19 cellular contexts compared by ENCODE assay signal in the genomic region with DNA sequence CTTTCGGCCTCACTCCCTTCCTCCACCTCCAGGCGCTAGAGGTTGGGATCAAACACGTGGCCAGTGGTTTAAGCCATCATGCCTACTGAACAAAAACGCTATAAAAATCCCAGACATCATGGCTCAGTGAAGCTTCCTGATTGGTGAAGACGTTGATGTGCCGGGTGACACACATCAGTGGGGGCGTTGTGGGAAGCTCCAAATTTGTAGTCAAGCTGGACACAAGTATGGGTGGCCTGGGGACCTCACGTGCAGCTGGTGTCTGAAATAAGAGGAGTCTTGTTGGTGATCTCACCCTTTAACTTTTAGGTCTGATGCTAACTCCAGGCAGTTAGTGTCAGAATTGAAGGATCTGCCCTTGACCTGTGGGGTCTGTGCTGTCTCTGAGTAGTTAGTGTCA.
"Had no signal": no experiment of that assay in that cellular context is flagged by ENCODE, and none has a peak within 500 bp of the region (broad histone marks: within the 10 kb centered on the region; RNA-seq: fewer than 3 reads in every experiment).

No MANE protein-coding gene starts in this region.

- ATAC-seq: gastroesophageal sphincter; heart left ventricle; left lobe of liver; lower lobe of right lung; naive thymus-derived CD4-positive, alpha-beta T cell had no signal

- DNase-seq: activated CD4-positive, alpha-beta T cell treated with anti-CD3 and anti-CD28 coated beads for 1 hour; activated CD4-positive, alpha-beta T cell treated with anti-CD3 and anti-CD28 coated beads, Interleukin-2, amount 50 U/mL, for 1 hour; activated naive CD8-positive, alpha-beta T cell treated with anti-CD3 and anti-CD28 coated beads for 36 hours; activated T-cell treated with anti-CD3 and anti-CD28 coated beads, Interleukin-2, amount 50 U/mL, for 1 hour; colonic mucosa; heart left ventricle; kidney; lower lobe of right lung; naive thymus-derived CD4-positive, alpha-beta T cell; retina; sigmoid colon; stimulated activated CD4-positive, alpha-beta T cell treated with anti-CD3 and anti-CD28 coated beads, Interleukin-4, amount 100 ng/mL, for 1 hour; stimulated activated naive CD4-positive, alpha-beta T cell treated with Interleukin-2 at 50 U/mL for 16 hours had no signal

- H3K9me3 Mint-ChIP-seq: activated naive CD8-positive, alpha-beta T cell treated with anti-CD3 and anti-CD28 coated beads for 36 hours; central memory CD8-positive, alpha-beta T cell; naive thymus-derived CD4-positive, alpha-beta T cell had no signal

- H3K27ac Mint-ChIP-seq: activated naive CD8-positive, alpha-beta T cell treated with anti-CD3 and anti-CD28 coated beads for 36 hours; naive thymus-derived CD4-positive, alpha-beta T cell; progenitor cell of endocrine pancreas had no signal

- H3K27me3 ChIP-seq: breast epithelium, colonic mucosa, gastroesophageal sphincter, heart left ventricle, sigmoid colon had no signal

- H3K4me1 ChIP-seq: breast epithelium, colonic mucosa had no signal

- H3K27ac ChIP-seq: breast epithelium, colonic mucosa, gastroesophageal sphincter, heart left ventricle, lower lobe of right lung, sigmoid colon, VCaP had no signal

- H3K4me3 Mint-ChIP-seq: activated naive CD8-positive, alpha-beta T cell treated with anti-CD3 and anti-CD28 coated beads for 36 hours; central memory CD8-positive, alpha-beta T cell; naive thymus-derived CD4-positive, alpha-beta T cell had no signal

- H3K27me3 Mint-ChIP-seq: activated naive CD8-positive, alpha-beta T cell treated with anti-CD3 and anti-CD28 coated beads for 36 hours; central memory CD8-positive, alpha-beta T cell; naive thymus-derived CD4-positive, alpha-beta T cell; progenitor cell of endocrine pancreas had no signal

- H3K4me3 ChIP-seq: breast epithelium, colonic mucosa, gastroesophageal sphincter, heart left ventricle, lower lobe of right lung, sigmoid colon had no signal
